In genomic region chr17:42289863-42290165, GRCh38 we compare ENCODE assay signal across 9 cellular contexts. TPM values are rescaled to one million over a fixed set of nuclear protein-coding genes. Genes with fewer than 3 reads are reported as not detected.
DNase-seq lines count a peak whose midpoint lies in the region; ATAC-seq and TF ChIP-seq lines count a peak whose summit lies in the region.
"Had no signal": no experiment of that assay in that cellular context is flagged by ENCODE, and none has a peak within 500 bp of the region (broad histone marks: within the 10 kb centered on the region; RNA-seq: fewer than 3 reads in every experiment).

No MANE protein-coding gene starts in this region.

- peak in 5 of 10 experiments; percentile 20 to 43 (median 25) for DNase-seq in CD4-positive, alpha-beta T cell
- DNase-seq in activated CD4-positive, alpha-beta T cell treated with anti-CD3 and anti-CD28 coated beads for 36 hours, result peak; percentile 80
- no peak for DNase-seq in central memory CD8-positive, alpha-beta T cell (ENCODE audit: low spot score in 2 of 2)
- DNase-seq in stimulated activated CD4-positive, alpha-beta T cell treated with anti-CD3 and anti-CD28 coated beads, Interleukin-15, amount 100 ng/mL, for 48 hours (ENCODE audit: low read depth in 2 of 2), result peak; percentile 55
- DNase-seq in DMS153 (lab: John Stamatoyannopoulos, UW) (no peak), NCI-H526 (lab: John Stamatoyannopoulos, UW) (no peak)

- no peak for ATAC-seq in CD4-positive, alpha-beta T cell (ENCODE audit: poor library complexity)
- ATAC-seq in activated CD4-positive, alpha-beta T cell treated with anti-CD3 and anti-CD28 coated beads for 36 hours, result peak; percentile 31
- ATAC-seq in central memory CD8-positive, alpha-beta T cell (replicated peaks; ENCODE audit: extremely low read depth, poor library complexity, severe bottlenecking), result no peak
- ATAC-seq in HG02759 (IDR thresholded peaks at IDR 0.05; ENCODE audit: unreplicated experiment), result no peak
- no peak for ATAC-seq in HG02970 (IDR thresholded peaks at IDR 0.05; ENCODE audit: low FRiP score, unreplicated experiment)

- intact Hi-C loops in CD4-positive, alpha-beta T cell (cut with DNase I, micrococcal nuclease), result loop anchor here in 1 of 2 experiments (2.0 kb wide), 1 partner anchor 67 kb away; no protein-coding TSS in a partner anchor
- intact Hi-C loops in activated CD4-positive, alpha-beta T cell treated with anti-CD3 and anti-CD28 coated beads for 36 hours (cut with DNase I, micrococcal nuclease), result loop anchor here (1.0 to 5.0 kb wide), 6 partner anchors 19 to 317 kb away; partner anchors contain the start of genes DHX58 (in 1 of the 2), DNAJC7 (in 1 of the 2), RETREG3 (in 1 of the 2) and TUBG1 (in 1 of the 2)

- no peak for TF ChIP-seq CTCF in CD4-positive, alpha-beta T cell (IDR thresholded peaks at IDR 0.05)

- H3K27me3 ChIP-seq in CD4-positive, alpha-beta T cell (ENCODE audit: control insufficient read depth, insufficient read depth, low read length), result no peaks in the 10 kb centered on the region

- no peaks in the 10 kb centered on the region for H3K27me3 Mint-ChIP-seq in CD4-positive, alpha-beta T cell
- H3K27me3 Mint-ChIP-seq in activated CD4-positive, alpha-beta T cell treated with anti-CD3 and anti-CD28 coated beads for 36 hours, result no peaks in the 10 kb centered on the region
- H3K27me3 Mint-ChIP-seq in central memory CD8-positive, alpha-beta T cell, result no peaks in the 10 kb centered on the region

- peak overlapping the region; percentile 89 for H3K27ac ChIP-seq in CD4-positive, alpha-beta T cell (ENCODE audit: low read depth, low read length)
- H3K27ac ChIP-seq: C4-2B had no signal

- peaks cover 57% of the 10 kb centered on the region for H3K36me3 Mint-ChIP-seq in CD4-positive, alpha-beta T cell (ENCODE audit: low read depth)
- peaks cover 66% of the 10 kb centered on the region for H3K36me3 Mint-ChIP-seq in activated CD4-positive, alpha-beta T cell treated with anti-CD3 and anti-CD28 coated beads for 36 hours (ENCODE audit: low read depth)
- peaks cover 42% of the 10 kb centered on the region for H3K36me3 Mint-ChIP-seq in central memory CD8-positive, alpha-beta T cell (ENCODE audit: insufficient read depth)

- CTCF ChIA-PET in CD4-positive, alpha-beta T cell (lab: Charles Lee), result interaction anchor here (0.6 to 3.0 kb wide), 3 partner anchors 16 to 67 kb away, joined by 4 to 20 read pairs (median 4); no protein-coding TSS in a partner anchor
- CTCF ChIA-PET in activated CD4-positive, alpha-beta T cell treated with anti-CD3 and anti-CD28 coated beads for 36 hours (lab: Charles Lee), result interaction anchor here (0.8 to 9.3 kb wide), 8 partner anchors 12 to 131 kb away, joined by 3 to 55 read pairs (median 4); partner anchors contain the start of gene STAT3

- POLR2A ChIA-PET in CD4-positive, alpha-beta T cell (lab: Charles Lee), result interaction anchor here (1.2 to 6.6 kb wide), 8 partner anchors 14 to 273 kb away, joined by 3 to 137 read pairs (median 26); partner anchors contain the start of genes DNAJC7, GHDC, STAT3 and STAT5B
- POLR2A ChIA-PET in activated CD4-positive, alpha-beta T cell treated with anti-CD3 and anti-CD28 coated beads for 36 hours (lab: Charles Lee), result interaction anchor here (0.7 to 5.4 kb wide), 12 partner anchors 14 to 109 kb away, joined by 3 to 44 read pairs (median 4); partner anchors contain the start of genes KCNH4, STAT3 and STAT5B

- H3K4me3 Mint-ChIP-seq in CD4-positive, alpha-beta T cell, result peak overlapping the region; percentile 92
- H3K4me3 Mint-ChIP-seq in activated CD4-positive, alpha-beta T cell treated with anti-CD3 and anti-CD28 coated beads for 36 hours, result peak overlapping the region; percentile 81
- peak overlapping the region; percentile 96 for H3K4me3 Mint-ChIP-seq in central memory CD8-positive, alpha-beta T cell

- peak overlapping the region; percentile 95 for H3K27ac Mint-ChIP-seq in CD4-positive, alpha-beta T cell
- H3K27ac Mint-ChIP-seq in activated CD4-positive, alpha-beta T cell treated with anti-CD3 and anti-CD28 coated beads for 36 hours, result peak overlapping the region; percentile 96
- peak overlapping the region; percentile 98 for H3K27ac Mint-ChIP-seq in central memory CD8-positive, alpha-beta T cell (ENCODE audit: low read depth)

- H3K4me1 Mint-ChIP-seq in CD4-positive, alpha-beta T cell (ENCODE audit: low read depth), result peaks cover 60% of the 10 kb centered on the region
- H3K4me1 Mint-ChIP-seq in activated CD4-positive, alpha-beta T cell treated with anti-CD3 and anti-CD28 coated beads for 36 hours, result peaks cover 59% of the 10 kb centered on the region
- peaks cover 65% of the 10 kb centered on the region for H3K4me1 Mint-ChIP-seq in central memory CD8-positive, alpha-beta T cell

- H3K9me3 Mint-ChIP-seq in CD4-positive, alpha-beta T cell, result no peaks in the 10 kb centered on the region
- no peaks in the 10 kb centered on the region for H3K9me3 Mint-ChIP-seq in activated CD4-positive, alpha-beta T cell treated with anti-CD3 and anti-CD28 coated beads for 36 hours (ENCODE audit: low read depth)
- no peaks in the 10 kb centered on the region for H3K9me3 Mint-ChIP-seq in central memory CD8-positive, alpha-beta T cell

- H3K9me3 ChIP-seq in CD4-positive, alpha-beta T cell (ENCODE audit: control insufficient read depth, low read length), result no peaks in the 10 kb centered on the region

RNA-seq across cellular contexts. Expression of gene STAT5A, which starts 1.5 kb away (rescaled TPM):
- total RNA-seq in CD4-positive, alpha-beta T cell, result 100 to 1,000 TPM; 141 to 150 TPM
- 100 to 1,000 TPM; 178 to 203 TPM for total RNA-seq in activated CD4-positive, alpha-beta T cell treated with anti-CD3 and anti-CD28 coated beads for 36 hours

RNA-seq across cellular contexts. Expression of gene STAT5B, which starts 13.6 kb away (rescaled TPM):
- total RNA-seq in CD4-positive, alpha-beta T cell, result 100 to 1,000 TPM in 1 of 2 experiments, 10 to 100 TPM in 1; 99.4 to 104 TPM
- 100 to 1,000 TPM; 162 to 203 TPM for total RNA-seq in activated CD4-positive, alpha-beta T cell treated with anti-CD3 and anti-CD28 coated beads for 36 hours

Comparison
In these comparisons a context has a peak if more than half of its experiments do, and no peak if none do; other contexts are left out.
1. DNase-seq: peak in activated CD4-positive, alpha-beta T cell treated with anti-CD3 and anti-CD28 coated beads for 36 hours (single experiment) and stimulated activated CD4-positive, alpha-beta T cell treated with anti-CD3 and anti-CD28 coated beads, Interleukin-15, amount 100 ng/mL, for 48 hours (2 of 2); none in central memory CD8-positive, alpha-beta T cell (0 of 2), DMS153 (single experiment) and NCI-H526 (0 of 2).
2. Peak in every context shown above with its lines, with median percentiles within 50 percentile points of each other: H3K27ac Mint-ChIP-seq and H3K4me3 Mint-ChIP-seq.